In genomic region chr12:28425531-28425930, GRCh38 we compare ENCODE assay signal across 16 cellular contexts.
DNase-seq lines count a peak whose midpoint lies in the region; ATAC-seq, FAIRE-seq and TF ChIP-seq lines count a peak whose summit lies in the region.
"Had no signal": no experiment of that assay in that cellular context is flagged by ENCODE, and none has a peak within 500 bp of the region (broad histone marks: within the 10 kb centered on the region; RNA-seq: fewer than 3 reads in every experiment).

No MANE protein-coding gene starts in this region.

- H3K27me3 Mint-ChIP-seq in mesothelial cell of epicardium (ENCODE audit: low read depth), result no peaks in the 10 kb centered on the region
- no peaks in the 10 kb centered on the region for H3K27me3 Mint-ChIP-seq in natural killer cell treated with Interleukin-12 subunit alpha and Interleukin-12 subunit beta and Interleukin-15 and Interleukin-18, amount 100 ng/mL, for 72 hours
- H3K27me3 Mint-ChIP-seq in natural killer cell (ENCODE audit: low read depth in 2 of 2), result no peaks in the 10 kb centered on the region

- intact Hi-C loops in natural killer cell (cut with micrococcal nuclease), result no loop called here

- no peak for DNase-seq in HTR-8/SVneo (ENCODE audit: insufficient read length, low spot score)
- no peak for DNase-seq in mesothelial cell of epicardium (ENCODE audit: low spot score in 2 of 2, unreplicated experiment in 2 of 2)
- no peak for DNase-seq in natural killer cell treated with Interleukin-12 subunit alpha and Interleukin-12 subunit beta and Interleukin-15 and Interleukin-18, amount 100 ng/mL, for 72 hours (ENCODE audit: low spot score)
- DNase-seq in middle frontal gyrus (ENCODE audit: extremely low spot score, low spot score), result no peak
- no peak for DNase-seq in natural killer cell
- DNase-seq: activated naive CD4-positive, alpha-beta T cell treated with Interleukin-2 at 50 U/mL for 16 hours; immature natural killer cell; KBM-7; NCI-H146; NCI-H748 treated with DMSO at 0.1 percent for 48 hours had no signal

- H3K4me3 Mint-ChIP-seq in mesothelial cell of epicardium (no peak overlapping the region), natural killer cell (no peak overlapping the region)
- no peak overlapping the region for H3K4me3 Mint-ChIP-seq in natural killer cell treated with Interleukin-12 subunit alpha and Interleukin-12 subunit beta and Interleukin-15 and Interleukin-18, amount 100 ng/mL, for 72 hours
- H3K4me3 Mint-ChIP-seq: immature natural killer cell had no signal

- ATAC-seq in GM18861 (IDR thresholded peaks at IDR 0.05; ENCODE audit: unreplicated experiment) (peak; percentile 77), HG02623 (IDR thresholded peaks at IDR 0.05; ENCODE audit: unreplicated experiment) (peak; percentile 52), natural killer cell (no peak), GM21576 (IDR thresholded peaks at IDR 0.05; ENCODE audit: unreplicated experiment) (no peak)
- no peak for ATAC-seq in natural killer cell treated with Interleukin-12 subunit alpha and Interleukin-12 subunit beta and Interleukin-15 and Interleukin-18, amount 100 ng/mL, for 72 hours
- ATAC-seq: gastroesophageal sphincter had no signal

- peaks cover 8% of the 10 kb centered on the region for H3K4me1 Mint-ChIP-seq in mesothelial cell of epicardium
- H3K4me1 Mint-ChIP-seq in natural killer cell treated with Interleukin-12 subunit alpha and Interleukin-12 subunit beta and Interleukin-15 and Interleukin-18, amount 100 ng/mL, for 72 hours (ENCODE audit: low read depth in 2 of 2), result peaks cover 0 to 8% of the 10 kb centered on the region in 2 donors
- peaks cover 4 to 14% of the 10 kb centered on the region in 2 donors for H3K4me1 Mint-ChIP-seq in natural killer cell

- peaks cover 22% of the 10 kb centered on the region for H3K9me3 Mint-ChIP-seq in mesothelial cell of epicardium
- peaks cover 2% of the 10 kb centered on the region for H3K9me3 Mint-ChIP-seq in natural killer cell treated with Interleukin-12 subunit alpha and Interleukin-12 subunit beta and Interleukin-15 and Interleukin-18, amount 100 ng/mL, for 72 hours
- peaks cover 0 to 3% of the 10 kb centered on the region in 2 donors for H3K9me3 Mint-ChIP-seq in natural killer cell

- H3K27ac Mint-ChIP-seq in mesothelial cell of epicardium, result peak overlapping the region; percentile 28
- no peak overlapping the region for H3K27ac Mint-ChIP-seq in natural killer cell treated with Interleukin-12 subunit alpha and Interleukin-12 subunit beta and Interleukin-15 and Interleukin-18, amount 100 ng/mL, for 72 hours
- no peak overlapping the region for H3K27ac Mint-ChIP-seq in natural killer cell

- H3K36me3 Mint-ChIP-seq in mesothelial cell of epicardium (peaks cover 16% of the 10 kb centered on the region), natural killer cell (no peaks in the 10 kb centered on the region)
- H3K36me3 Mint-ChIP-seq in natural killer cell treated with Interleukin-12 subunit alpha and Interleukin-12 subunit beta and Interleukin-15 and Interleukin-18, amount 100 ng/mL, for 72 hours, result peaks cover 7% of the 10 kb centered on the region

- TF ChIP-seq CTCF in mesothelial cell of epicardium (IDR thresholded peaks at IDR 0.05; ENCODE audit: unreplicated experiment), result no peak
- no peak for TF ChIP-seq CTCF in natural killer cell (IDR thresholded peaks at IDR 0.05)

- peak; percentile 66 for FAIRE-seq in HTR-8/SVneo (lab: Jason Lieb, UNC)
- FAIRE-seq: D721Med, RCC 7860 had no signal

Comparison
In these comparisons a context has a peak if more than half of its experiments do, and no peak if none do; other contexts are left out.
1. ATAC-seq: peak in GM18861 (single experiment) and HG02623 (single experiment); none in natural killer cell treated with Interleukin-12 subunit alpha and Interleukin-12 subunit beta and Interleukin-15 and Interleukin-18, amount 100 ng/mL, for 72 hours (0 of 2), natural killer cell (0 of 3) and GM21576 (single experiment).